In genomic region chr18:23302514-23302851, GRCh38 we compare ENCODE assay signal across 23 cellular contexts.
A peak's percentile ranks its signal among the peaks of the same experiment; 100 is the strongest.
DNase-seq lines count a peak whose midpoint lies in the region; ATAC-seq and TF ChIP-seq lines count a peak whose summit lies in the region.
"Had no signal": no experiment of that assay in that cellular context is flagged by ENCODE, and none has a peak within 500 bp of the region (broad histone marks: within the 10 kb centered on the region; RNA-seq: fewer than 3 reads in every experiment).

No MANE protein-coding gene starts in this region.

- peaks cover 0 to 3% of the 10 kb centered on the region in 2 donors for H3K36me3 Mint-ChIP-seq in CD14-positive monocyte
- H3K36me3 Mint-ChIP-seq: activated naive CD4-positive, alpha-beta T cell treated with anti-CD3 and anti-CD28 coated beads, Interleukin-2, amount 10 ng/mL, durations not matched to agents 7 days and 5 days had no signal

- H3K27me3 ChIP-seq in RWPE2 (ENCODE audit: insufficient read depth, poor library complexity, severe bottlenecking) (no peaks in the 10 kb centered on the region), trophoblast cell (ENCODE audit: insufficient read depth, low read length) (no peaks in the 10 kb centered on the region)
- H3K27me3 ChIP-seq: pancreas had no signal

- H3K27ac ChIP-seq in RWPE2 (ENCODE audit: poor library complexity, severe bottlenecking) (peak overlapping the region; percentile 87), epithelial cell of prostate (peak overlapping the region; percentile 54), trophoblast cell (ENCODE audit: low read depth, low read length) (peak overlapping the region; percentile 38)
- H3K27ac ChIP-seq: pancreas had no signal

- no peak overlapping the region for H3K4me3 Mint-ChIP-seq in CD14-positive monocyte
- H3K4me3 Mint-ChIP-seq: activated B cell treated with CpG ODN at 0.5 μM for 24 hours; activated naive CD4-positive, alpha-beta T cell treated with anti-CD3 and anti-CD28 coated beads, Interleukin-2, amount 10 ng/mL, durations not matched to agents 7 days and 5 days; activated T-helper 1 cell treated with anti-CD3 and anti-CD28 coated beads, Interleukin-12 subunit alpha, Interleukin-12 subunit beta, Interleukin-2, Interleukin-4 antibody, amounts not matched to agents 30 ng/mL and 10 ng/mL and 1 ng/mL, durations not matched to agents 14 hours and 24 hours and 36 hours; CD8-positive, alpha-beta memory T cell; dendritic cell treated with granulocyte-macrophage colony-stimulating factor and Interleukin-4, amounts not matched to agents 40 ng/mL and 50 ng/mL, for 4 days; naive thymus-derived CD8-positive, alpha-beta T cell had no signal

- H3K18ac ChIP-seq in trophoblast cell (ENCODE audit: low read length), result no peak overlapping the region

- ATAC-seq in RWPE2 (ENCODE audit: low read depth), result peak; percentile 12; the same call in 1 of the 3 replicates
- ATAC-seq in GM19455 (IDR thresholded peaks at IDR 0.05; ENCODE audit: unreplicated experiment), result no peak
- ATAC-seq: naive thymus-derived CD8-positive, alpha-beta T cell; Right ventricle myocardium inferior had no signal

- H3K4me1 Mint-ChIP-seq in CD14-positive monocyte, result peaks cover 11% of the 10 kb centered on the region
- H3K4me1 Mint-ChIP-seq: activated B cell treated with CpG ODN at 0.5 μM for 24 hours had no signal

- H3K4me3 ChIP-seq in RWPE2 (ENCODE audit: severe bottlenecking) (no peak overlapping the region), trophoblast cell (ENCODE audit: low read depth, low read length) (no peak overlapping the region)
- H3K4me3 ChIP-seq: pancreas had no signal

- H3K23ac ChIP-seq in trophoblast cell (ENCODE audit: low read length), result no peak overlapping the region

- no peaks in the 10 kb centered on the region for H3K9me3 ChIP-seq in RWPE2 (ENCODE audit: severe bottlenecking)
- H3K9me3 ChIP-seq in trophoblast cell (ENCODE audit: insufficient read depth, low read depth, low read length), result peaks cover 2% of the 10 kb centered on the region
- H3K9me3 ChIP-seq: pancreas had no signal

- H3K4ac ChIP-seq in trophoblast cell (ENCODE audit: low read depth, low read length), result no peak overlapping the region

- H4K12ac ChIP-seq in trophoblast cell (ENCODE audit: low read depth, low read length), result no peak overlapping the region

- no peak overlapping the region for H3K4me2 ChIP-seq in trophoblast cell (ENCODE audit: low read length)

- no peaks in the 10 kb centered on the region for H3K36me3 ChIP-seq in RWPE2 (ENCODE audit: low read depth)
- H3K36me3 ChIP-seq in trophoblast cell (ENCODE audit: control insufficient read depth in 1 of 2, insufficient read depth in 2 of 2, low read length in 2 of 2), result peaks cover 2 to 3% of the 10 kb centered on the region in 2 experiments
- H3K36me3 ChIP-seq: pancreas had no signal

- intact Hi-C loops in CD14-positive monocyte (cut with micrococcal nuclease), result no loop called here

- H4K91ac ChIP-seq in trophoblast cell (ENCODE audit: low read depth, low read length), result no peak overlapping the region

- H3K9me3 Mint-ChIP-seq in CD14-positive monocyte, result no peaks in the 10 kb centered on the region
- H3K9me3 Mint-ChIP-seq: activated B cell treated with CpG ODN at 0.5 μM for 24 hours; activated naive CD4-positive, alpha-beta T cell treated with anti-CD3 and anti-CD28 coated beads, Interleukin-2, amount 10 ng/mL, durations not matched to agents 7 days and 5 days; activated T-helper 1 cell treated with anti-CD3 and anti-CD28 coated beads, Interleukin-12 subunit alpha, Interleukin-12 subunit beta, Interleukin-2, Interleukin-4 antibody, amounts not matched to agents 30 ng/mL and 10 ng/mL and 1 ng/mL, durations not matched to agents 14 hours and 24 hours and 36 hours; CD8-positive, alpha-beta memory T cell; dendritic cell treated with granulocyte-macrophage colony-stimulating factor and Interleukin-4, amounts not matched to agents 40 ng/mL and 50 ng/mL, for 4 days; naive thymus-derived CD8-positive, alpha-beta T cell had no signal

- no peak overlapping the region for H2BK120ac ChIP-seq in trophoblast cell (ENCODE audit: insufficient read depth, low read length, poor library complexity)

- no CpG with 5 or more reads among the region's 3 CpGs for whole genome bisulfite sequencing in trophoblast cell (ENCODE audit: extremely low coverage, insufficient coverage, insufficient read length)

- H2AK5ac ChIP-seq in trophoblast cell (ENCODE audit: low read length), result no peak overlapping the region

- peak overlapping the region in 1 of 7 donors; percentile 6 for H3K27ac Mint-ChIP-seq in CD14-positive monocyte
- H3K27ac Mint-ChIP-seq: activated B cell treated with CpG ODN at 0.5 μM for 24 hours; activated naive CD4-positive, alpha-beta T cell treated with anti-CD3 and anti-CD28 coated beads, Interleukin-2, amount 10 ng/mL, durations not matched to agents 7 days and 5 days; activated T-helper 1 cell treated with anti-CD3 and anti-CD28 coated beads, Interleukin-12 subunit alpha, Interleukin-12 subunit beta, Interleukin-2, Interleukin-4 antibody, amounts not matched to agents 30 ng/mL and 10 ng/mL and 1 ng/mL, durations not matched to agents 14 hours and 24 hours and 36 hours; dendritic cell treated with granulocyte-macrophage colony-stimulating factor and Interleukin-4, amounts not matched to agents 40 ng/mL and 50 ng/mL, for 4 days had no signal

- H2BK5ac ChIP-seq in trophoblast cell (ENCODE audit: low read depth, low read length, poor library complexity), result no peak overlapping the region

- H2BK12ac ChIP-seq in trophoblast cell (ENCODE audit: low read length), result no peak overlapping the region

- DNase-seq in GM03348 (ENCODE audit: low spot score) (peak; percentile 69), RWPE2 (ENCODE audit: low spot score) (no peak), epithelial cell of prostate (ENCODE audit: low read depth, low spot score) (no peak), trophoblast cell (no peak), NOMO-1 treated with DMSO at 0.1 percent for 48 hours (lab: John Stamatoyannopoulos, UW; ENCODE audit: unreplicated experiment) (no peak), CD14-positive monocyte (ENCODE audit: low spot score) (no peak)
- DNase-seq in activated naive CD4-positive, alpha-beta T cell treated with anti-CD3 and anti-CD28 coated beads, Interleukin-2, amount 50 U/mL, for 16 hours, result no peak
- DNase-seq: activated B cell treated with CpG ODN at 0.5 μM for 24 hours; activated naive CD4-positive, alpha-beta T cell treated with anti-CD3 and anti-CD28 coated beads, Interleukin-2, amount 10 ng/mL, durations not matched to agents 7 days and 5 days; anterior cingulate cortex; CD8-positive, alpha-beta memory T cell; GF-D8; naive thymus-derived CD8-positive, alpha-beta T cell; NCI-H1048; NCI-H446; pancreas; stimulated activated CD4-positive, alpha-beta T cell treated with anti-CD3 and anti-CD28 coated beads, Interleukin-4, amount 100 ng/mL, for 4 hours; stimulated activated naive CD4-positive, alpha-beta T cell treated with Interleukin-2 at 50 U/mL for 16 hours; T1000 had no signal

- peak overlapping the region; percentile 2 for H3K9ac ChIP-seq in trophoblast cell (ENCODE audit: low read length)

- no peak overlapping the region for H3K14ac ChIP-seq in trophoblast cell (ENCODE audit: low read length)

- TF ChIP-seq CTCF in RWPE2 (IDR thresholded peaks at IDR 0.05; ENCODE audit: poor library complexity, severe bottlenecking) (no peak), CD14-positive monocyte (IDR thresholded peaks at IDR 0.05) (no peak)

- peaks cover 0 to 2% (median 1%) of the 10 kb centered on the region in 3 donors for H3K27me3 Mint-ChIP-seq in CD14-positive monocyte (ENCODE audit: low read depth in 3 of 3)
- H3K27me3 Mint-ChIP-seq: activated B cell treated with CpG ODN at 0.5 μM for 24 hours; activated naive CD4-positive, alpha-beta T cell treated with anti-CD3 and anti-CD28 coated beads, Interleukin-2, amount 10 ng/mL, durations not matched to agents 7 days and 5 days; CD8-positive, alpha-beta memory T cell; dendritic cell treated with granulocyte-macrophage colony-stimulating factor and Interleukin-4, amounts not matched to agents 40 ng/mL and 50 ng/mL, for 4 days; naive thymus-derived CD8-positive, alpha-beta T cell had no signal

- no peak overlapping the region for H4K8ac ChIP-seq in trophoblast cell (ENCODE audit: low read depth, low read length)

- no peaks in the 10 kb centered on the region for H3K79me2 ChIP-seq in trophoblast cell (ENCODE audit: control insufficient read depth, insufficient read depth, low read length, poor library complexity)

- peaks cover 14% of the 10 kb centered on the region for H3K4me1 ChIP-seq in RWPE2 (ENCODE audit: insufficient read depth, poor library complexity, severe bottlenecking)
- H3K4me1 ChIP-seq in trophoblast cell (ENCODE audit: control insufficient read depth in 1 of 2, insufficient read depth in 2 of 2, low read length in 2 of 2), result peaks cover under 1 to 7% of the 10 kb centered on the region in 2 experiments
- H3K4me1 ChIP-seq: pancreas had no signal

- no peaks in the 10 kb centered on the region for H3K79me1 ChIP-seq in trophoblast cell (ENCODE audit: low read length)

- no peak overlapping the region for H2AFZ ChIP-seq in trophoblast cell (ENCODE audit: insufficient read depth, low read length, poor library complexity)
